In genomic region chr2:58428286-58428552, GRCh38 we compare ENCODE assay signal across 8 cellular contexts.
DNase-seq lines count a peak whose midpoint lies in the region; ATAC-seq and TF ChIP-seq lines count a peak whose summit lies in the region.

No MANE protein-coding gene starts in this region.

- H3K9ac ChIP-seq in liver (ENCODE audit: low read depth in 1 of 2, low read length in 2 of 2): no peak overlapping the region

- H3K9me3 Mint-ChIP-seq in activated naive CD8-positive, alpha-beta T cell treated with anti-CD3 and anti-CD28 coated beads for 36 hours: no peaks in the 10 kb centered on the region

- no peaks in the 10 kb centered on the region for H3K9me2 ChIP-seq in OCI-LY7 (ENCODE audit: insufficient read depth, low read length)

- no peak for TF ChIP-seq CTCF in cardiac muscle cell (IDR thresholded peaks at IDR 0.05; ENCODE audit: low read depth, low read length)
- TF ChIP-seq CTCF in liver (IDR thresholded peaks at IDR 0.05; ENCODE audit: low read depth, low read length, missing input control): no peak
- no peak for TF ChIP-seq CTCF in OCI-LY7 (conservative IDR thresholded peaks at IDR 0.05; ENCODE audit: low read length)

- H3K9me3 ChIP-seq in cardiac muscle cell (ENCODE audit: low read depth) (no peaks in the 10 kb centered on the region), liver (ENCODE audit: control insufficient read depth in 4 of 4, low read length in 3 of 4) (no peaks in the 10 kb centered on the region), OCI-LY7 (ENCODE audit: low read length) (no peaks in the 10 kb centered on the region)

- H3K4me3 Mint-ChIP-seq in activated naive CD8-positive, alpha-beta T cell treated with anti-CD3 and anti-CD28 coated beads for 36 hours: peak overlapping the region; percentile 76

- H3K4me1 ChIP-seq in cardiac muscle cell (ENCODE audit: low read depth): peaks cover 12% of the 10 kb centered on the region
- H3K4me1 ChIP-seq in liver (ENCODE audit: control insufficient read depth in 4 of 4, insufficient read depth in 4 of 4, low read length in 3 of 4): peaks cover 7 to 14% (median 11%) of the 10 kb centered on the region in 4 donors
- H3K4me1 ChIP-seq in OCI-LY7 (ENCODE audit: insufficient read depth, low read length, poor library complexity, severe bottlenecking): no peaks in the 10 kb centered on the region

- no peak for TF ChIP-seq RAD21 in liver (IDR thresholded peaks at IDR 0.05)

- no TSS peak for BruUV-seq in OCI-LY7 (replicated peaks; lab: Mats Ljungman, UMichigan)

- H3K27ac ChIP-seq in cardiac muscle cell (peak overlapping the region; percentile 63), liver (ENCODE audit: low read depth in 1 of 2, low read length in 2 of 2) (no peak overlapping the region), OCI-LY7 (ENCODE audit: low read depth, low read length, poor library complexity, severe bottlenecking) (no peak overlapping the region)

- no peaks in the 10 kb centered on the region for H3K79me2 ChIP-seq in OCI-LY7 (ENCODE audit: insufficient read depth, low read depth, low read length)

- H3K36me3 ChIP-seq in cardiac muscle cell (no peaks in the 10 kb centered on the region), liver (ENCODE audit: control insufficient read depth in 4 of 4, insufficient read depth in 3 of 4, low read depth in 1 of 4, low read length in 3 of 4) (no peaks in the 10 kb centered on the region), OCI-LY7 (ENCODE audit: insufficient read depth, low read length) (no peaks in the 10 kb centered on the region)

- CTCF ChIA-PET in OCI-LY7 (lab: Charles Lee; ENCODE audit: unreplicated experiment): no interaction called here

- H3K36me3 Mint-ChIP-seq in activated naive CD8-positive, alpha-beta T cell treated with anti-CD3 and anti-CD28 coated beads for 36 hours: no peaks in the 10 kb centered on the region

- DNase-seq in cardiac muscle cell (ENCODE audit: low read depth in 1 of 2, low spot score in 1 of 2) (peak in 1 of 2 donors; percentile 25), Right ventricle myocardium superior (no peak), NCI-H1092 (lab: John Stamatoyannopoulos, UW) (peak; percentile 30), OCI-LY7 (ENCODE audit: low spot score) (no peak)
- no peak for DNase-seq in activated naive CD8-positive, alpha-beta T cell treated with anti-CD3 and anti-CD28 coated beads for 36 hours
- no peak for DNase-seq in stimulated activated CD4-positive, alpha-beta T cell treated with anti-CD3 and anti-CD28 coated beads, Interleukin-1b, Interleukin-23, amount 100 ng/mL, for 48 hours

- H2AFZ ChIP-seq in OCI-LY7 (ENCODE audit: low read length): no peak overlapping the region

- peaks cover 54% of the 10 kb centered on the region for H3K27me3 Mint-ChIP-seq in activated naive CD8-positive, alpha-beta T cell treated with anti-CD3 and anti-CD28 coated beads for 36 hours

- WGBS in liver: 0% methylated on average over 37 of the region's 37 CpGs

- peaks cover 4% of the 10 kb centered on the region for H3K4me1 Mint-ChIP-seq in activated naive CD8-positive, alpha-beta T cell treated with anti-CD3 and anti-CD28 coated beads for 36 hours

- H3K27me3 ChIP-seq in cardiac muscle cell: no peaks in the 10 kb centered on the region
- H3K27me3 ChIP-seq in liver (ENCODE audit: control insufficient read depth in 4 of 4, insufficient read depth in 4 of 4, low read length in 3 of 4): peaks cover 0 to 14% (median 6%) of the 10 kb centered on the region in 4 donors

- no peak overlapping the region for H3K27ac Mint-ChIP-seq in activated naive CD8-positive, alpha-beta T cell treated with anti-CD3 and anti-CD28 coated beads for 36 hours

- no peak overlapping the region for H3K4me2 ChIP-seq in OCI-LY7 (ENCODE audit: low read length)

- POLR2A ChIA-PET in OCI-LY7 (lab: Charles Lee): no interaction called here

- intact Hi-C loops in Right ventricle myocardium superior (cut with DNase I): no loop called here
- intact Hi-C loops in OCI-LY7 (cut with micrococcal nuclease; ENCODE audit: unreplicated experiment): no loop called here

- no peaks in the 10 kb centered on the region; the same call in 1 of the 2 replicates for H4K20me1 ChIP-seq in OCI-LY7 (ENCODE audit: insufficient read depth, low read length)

- no peak for ATAC-seq in Right ventricle myocardium superior (ENCODE audit: poor library complexity)
- no peak for ATAC-seq in GM21528 (IDR thresholded peaks at IDR 0.05; ENCODE audit: low FRiP score, unreplicated experiment)

- H3K4me3 ChIP-seq in cardiac muscle cell: peak overlapping the region; percentile 51
- H3K4me3 ChIP-seq in liver (ENCODE audit: low read depth in 1 of 3, low read length in 3 of 3): peak overlapping the region in 2 of 3 donors; percentile 57 to 60
- no peak overlapping the region for H3K4me3 ChIP-seq in OCI-LY7 (ENCODE audit: low read depth, low read length, poor library complexity, severe bottlenecking)

TF ChIP-seq in liver, 16 proteins besides CTCF, POLR2A, EP300 and RAD21:
- TF ChIP-seq EGR1 (IDR thresholded peaks at IDR 0.05; ENCODE audit: low read depth in 2 of 2) (no peak), JUND (IDR thresholded peaks at IDR 0.05) (no peak), FOXA2 (IDR thresholded peaks at IDR 0.05) (no peak), MAX (IDR thresholded peaks at IDR 0.05) (no peak), REST (IDR thresholded peaks at IDR 0.05) (no peak), NR2F2 (IDR thresholded peaks at IDR 0.05) (no peak), RXRA (IDR thresholded peaks at IDR 0.05) (no peak), YY1 (IDR thresholded peaks at IDR 0.05) (no peak), GABPA (IDR thresholded peaks at IDR 0.05 in 1 of 2, conservative IDR thresholded peaks at IDR 0.05 in 1 of 2) (no peak), HNF4A (conservative IDR thresholded peaks at IDR 0.05) (no peak)
TF ChIP-seq in liver: peak in this region for 0.
